1 cellular context compared by ENCODE assay signal in the genomic region with DNA sequence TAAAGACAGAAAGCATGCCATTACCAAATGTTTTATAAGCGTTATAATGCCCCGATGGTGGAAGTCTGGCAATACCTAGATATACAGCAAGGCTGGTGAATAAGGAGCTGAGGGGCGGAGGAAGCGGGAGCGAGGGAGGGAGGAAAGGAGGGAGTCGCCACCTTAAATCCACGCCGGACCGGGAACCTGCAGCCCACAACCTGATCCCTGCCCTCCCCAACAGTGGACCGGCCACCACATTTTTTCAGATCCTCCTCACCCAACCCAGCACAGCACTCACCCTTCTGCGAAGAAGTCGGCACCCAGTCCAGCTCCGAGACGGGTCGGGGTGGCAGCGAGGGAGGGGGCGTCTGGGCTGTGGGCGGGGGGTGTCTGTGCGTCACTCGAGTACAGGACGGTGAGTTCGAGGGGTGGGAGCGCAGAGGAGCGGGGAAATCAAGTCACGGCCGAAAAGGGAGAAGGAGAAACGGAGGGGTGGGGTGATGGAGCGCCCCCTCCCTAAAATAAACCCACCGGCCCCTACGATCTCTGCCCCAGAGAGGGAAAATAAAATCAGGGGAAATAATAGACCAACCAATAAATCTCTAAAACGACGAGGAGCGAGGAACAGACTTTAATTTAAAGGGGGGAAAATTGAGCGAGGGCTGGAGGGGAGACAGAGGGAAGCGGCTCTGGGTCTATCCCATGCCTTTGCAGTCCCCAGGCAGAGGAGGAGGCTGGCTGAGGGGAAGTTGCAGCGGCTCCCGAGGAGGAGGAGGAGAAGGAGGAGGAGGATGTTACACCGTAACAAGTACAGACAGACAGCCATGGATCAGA.
TF ChIP-seq lines count a peak whose summit lies in the region.

No MANE protein-coding gene starts in this region.

TF ChIP-seq in WTC11, 78 proteins besides CTCF, POLR2A, EP300 and RAD21 (continued from another document):
- TF ChIP-seq, protein P1, sequence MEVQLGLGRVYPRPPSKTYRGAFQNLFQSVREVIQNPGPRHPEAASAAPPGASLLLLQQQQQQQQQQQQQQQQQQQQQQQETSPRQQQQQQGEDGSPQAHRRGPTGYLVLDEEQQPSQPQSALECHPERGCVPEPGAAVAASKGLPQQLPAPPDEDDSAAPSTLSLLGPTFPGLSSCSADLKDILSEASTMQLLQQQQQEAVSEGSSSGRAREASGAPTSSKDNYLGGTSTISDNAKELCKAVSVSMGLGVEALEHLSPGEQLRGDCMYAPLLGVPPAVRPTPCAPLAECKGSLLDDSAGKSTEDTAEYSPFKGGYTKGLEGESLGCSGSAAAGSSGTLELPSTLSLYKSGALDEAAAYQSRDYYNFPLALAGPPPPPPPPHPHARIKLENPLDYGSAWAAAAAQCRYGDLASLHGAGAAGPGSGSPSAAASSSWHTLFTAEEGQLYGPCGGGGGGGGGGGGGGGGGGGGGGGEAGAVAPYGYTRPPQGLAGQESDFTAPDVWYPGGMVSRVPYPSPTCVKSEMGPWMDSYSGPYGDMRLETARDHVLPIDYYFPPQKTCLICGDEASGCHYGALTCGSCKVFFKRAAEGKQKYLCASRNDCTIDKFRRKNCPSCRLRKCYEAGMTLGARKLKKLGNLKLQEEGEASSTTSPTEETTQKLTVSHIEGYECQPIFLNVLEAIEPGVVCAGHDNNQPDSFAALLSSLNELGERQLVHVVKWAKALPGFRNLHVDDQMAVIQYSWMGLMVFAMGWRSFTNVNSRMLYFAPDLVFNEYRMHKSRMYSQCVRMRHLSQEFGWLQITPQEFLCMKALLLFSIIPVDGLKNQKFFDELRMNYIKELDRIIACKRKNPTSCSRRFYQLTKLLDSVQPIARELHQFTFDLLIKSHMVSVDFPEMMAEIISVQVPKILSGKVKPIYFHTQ (CRISPR knock-in tag; IDR thresholded peaks at IDR 0.05): no peak
- no peak for TF ChIP-seq NR1H2 (CRISPR knock-in tag; IDR thresholded peaks at IDR 0.05)
- no peak for TF ChIP-seq KAT7 (CRISPR knock-in tag; IDR thresholded peaks at IDR 0.05; ENCODE audit: borderline replicate concordance)
TF ChIP-seq in WTC11: peak in this region for 0.
